ENCODE assay signal across 9 cellular contexts in the genomic region with DNA sequence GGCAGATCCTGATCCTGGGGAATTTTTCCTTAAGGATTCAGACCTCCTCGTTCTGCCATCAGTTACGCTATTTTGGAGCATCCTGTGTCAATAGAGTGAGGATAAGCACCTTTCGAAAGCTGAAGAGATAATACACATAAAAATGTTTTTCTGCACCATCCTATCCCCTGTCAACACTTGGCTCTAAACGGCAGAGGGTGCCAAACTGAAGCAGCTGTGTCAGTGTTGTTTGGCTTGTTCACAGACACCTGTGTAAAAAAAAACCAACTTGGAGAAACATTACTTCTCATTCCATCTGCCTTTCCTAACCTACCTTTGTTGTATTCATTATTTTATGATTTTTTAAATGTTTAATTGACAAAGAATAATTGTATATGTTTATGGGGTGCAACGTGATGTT.
DNase-seq lines count a peak whose midpoint lies in the region; ATAC-seq and TF ChIP-seq lines count a peak whose summit lies in the region.
"Had no signal": no experiment of that assay in that cellular context is flagged by ENCODE, and none has a peak within 500 bp of the region (broad histone marks: within the 10 kb centered on the region; RNA-seq: fewer than 3 reads in every experiment).

No MANE protein-coding gene starts in this region.

- H3K9me3 Mint-ChIP-seq in brain: peaks cover 0 to 9% (median 4%) of the 10 kb centered on the region in 5 experiments
- no peaks in the 10 kb centered on the region for H3K9me3 Mint-ChIP-seq in stimulated activated memory B cell treated with anti-CD40 and anti-IgM and Interleukin-4, amounts not matched to agents 10 μg/mL and 1 μg/mL and 100 μg/mL, for 72 hours
- no peaks in the 10 kb centered on the region for H3K9me3 Mint-ChIP-seq in stimulated activated effector memory CD8-positive, alpha-beta T cell treated with anti-CD3 and anti-CD28 coated beads, Interleukin-12 subunit alpha, Interleukin-12 subunit beta, amount 100 ng/mL, for 72 hours

- no peak overlapping the region for H3K4me3 Mint-ChIP-seq in brain
- H3K4me3 Mint-ChIP-seq in stimulated activated memory B cell treated with anti-CD40 and anti-IgM and Interleukin-4, amounts not matched to agents 10 μg/mL and 1 μg/mL and 100 μg/mL, for 72 hours: no peak overlapping the region
- H3K4me3 Mint-ChIP-seq in stimulated activated effector memory CD8-positive, alpha-beta T cell treated with anti-CD3 and anti-CD28 coated beads, Interleukin-12 subunit alpha, Interleukin-12 subunit beta, amount 100 ng/mL, for 72 hours: no peak overlapping the region

- H3K27me3 Mint-ChIP-seq in brain: peaks cover 4% of the 10 kb centered on the region
- H3K27me3 Mint-ChIP-seq in stimulated activated memory B cell treated with anti-CD40 and anti-IgM and Interleukin-4, amounts not matched to agents 10 μg/mL and 1 μg/mL and 100 μg/mL, for 72 hours: no peaks in the 10 kb centered on the region

- H3K27ac Mint-ChIP-seq in brain: peak overlapping the region in 3 of 5 experiments; percentile 46 to 66 (median 54)
- no peak overlapping the region for H3K27ac Mint-ChIP-seq in stimulated activated memory B cell treated with anti-CD40 and anti-IgM and Interleukin-4, amounts not matched to agents 10 μg/mL and 1 μg/mL and 100 μg/mL, for 72 hours
- H3K27ac Mint-ChIP-seq in stimulated activated effector memory CD8-positive, alpha-beta T cell treated with anti-CD3 and anti-CD28 coated beads, Interleukin-12 subunit alpha, Interleukin-12 subunit beta, amount 100 ng/mL, for 72 hours: no peak overlapping the region

- H3K36me3 Mint-ChIP-seq in brain: no peaks in the 10 kb centered on the region
- H3K36me3 Mint-ChIP-seq in stimulated activated memory B cell treated with anti-CD40 and anti-IgM and Interleukin-4, amounts not matched to agents 10 μg/mL and 1 μg/mL and 100 μg/mL, for 72 hours: no peaks in the 10 kb centered on the region
- H3K36me3 Mint-ChIP-seq in stimulated activated effector memory CD8-positive, alpha-beta T cell treated with anti-CD3 and anti-CD28 coated beads, Interleukin-12 subunit alpha, Interleukin-12 subunit beta, amount 100 ng/mL, for 72 hours: peaks cover 6% of the 10 kb centered on the region

- peak; percentile 5 for DNase-seq in NCI-H146 (lab: John Stamatoyannopoulos, UW)
- no peak for DNase-seq in NCI-H146 treated with DMSO at 0.1 percent for 48 hours (lab: John Stamatoyannopoulos, UW; ENCODE audit: unreplicated experiment)
- DNase-seq in NCI-H2227 treated with DMSO at 0.1 percent for 48 hours (lab: John Stamatoyannopoulos, UW): peak; percentile 23
- no peak for DNase-seq in left ventricle myocardium superior
- no peak for DNase-seq in stimulated activated effector memory CD8-positive, alpha-beta T cell treated with anti-CD3 and anti-CD28 coated beads, Interleukin-12 subunit alpha, Interleukin-12 subunit beta, amount 100 ng/mL, for 72 hours (ENCODE audit: low spot score in 2 of 2)
- DNase-seq: NCI-H1436 treated with DMSO at 0.1 percent for 48 hours had no signal

- TF ChIP-seq CTCF in brain (conservative IDR thresholded peaks at IDR 0.05): no peak

- ATAC-seq in stimulated activated memory B cell treated with anti-CD40 and anti-IgM and Interleukin-4, amounts not matched to agents 10 μg/mL and 1 μg/mL and 100 μg/mL, for 72 hours: peak; percentile 59
- ATAC-seq in left ventricle myocardium superior: no peak
- ATAC-seq in HG02759 (IDR thresholded peaks at IDR 0.05; ENCODE audit: unreplicated experiment): no peak
- ATAC-seq in stimulated activated effector memory CD8-positive, alpha-beta T cell treated with anti-CD3 and anti-CD28 coated beads, Interleukin-12 subunit alpha, Interleukin-12 subunit beta, amount 100 ng/mL, for 72 hours: no peak

- H3K4me1 Mint-ChIP-seq in brain: peaks cover 27% of the 10 kb centered on the region
- peaks cover 3% of the 10 kb centered on the region for H3K4me1 Mint-ChIP-seq in stimulated activated memory B cell treated with anti-CD40 and anti-IgM and Interleukin-4, amounts not matched to agents 10 μg/mL and 1 μg/mL and 100 μg/mL, for 72 hours
- H3K4me1 Mint-ChIP-seq in stimulated activated effector memory CD8-positive, alpha-beta T cell treated with anti-CD3 and anti-CD28 coated beads, Interleukin-12 subunit alpha, Interleukin-12 subunit beta, amount 100 ng/mL, for 72 hours: no peaks in the 10 kb centered on the region

- intact Hi-C loops in left ventricle myocardium superior (cut with micrococcal nuclease): no loop called here

Comparison
In these comparisons a context has a peak if more than half of its experiments do, and no peak if none do; other contexts are left out.
1. DNase-seq: peak in NCI-H146 (single experiment) and NCI-H2227 treated with DMSO at 0.1 percent for 48 hours (single experiment); none in NCI-H146 treated with DMSO at 0.1 percent for 48 hours (single experiment), left ventricle myocardium superior (single experiment) and stimulated activated effector memory CD8-positive, alpha-beta T cell treated with anti-CD3 and anti-CD28 coated beads, Interleukin-12 subunit alpha, Interleukin-12 subunit beta, amount 100 ng/mL, for 72 hours (0 of 2).
2. H3K27ac Mint-ChIP-seq: peak in brain (3 of 5); none in stimulated activated memory B cell treated with anti-CD40 and anti-IgM and Interleukin-4, amounts not matched to agents 10 μg/mL and 1 μg/mL and 100 μg/mL, for 72 hours (single experiment) and stimulated activated effector memory CD8-positive, alpha-beta T cell treated with anti-CD3 and anti-CD28 coated beads, Interleukin-12 subunit alpha, Interleukin-12 subunit beta, amount 100 ng/mL, for 72 hours (single experiment).